ENCODE assay signal across 24 cellular contexts in genomic region chr6:10588562-10589428, GRCh38.
DNase-seq lines count a peak whose midpoint lies in the region; ATAC-seq and TF ChIP-seq lines count a peak whose summit lies in the region.
"Had no signal": no experiment of that assay in that cellular context is flagged by ENCODE, and none has a peak within 500 bp of the region (broad histone marks: within the 10 kb centered on the region; RNA-seq: fewer than 3 reads in every experiment).

No MANE protein-coding gene starts in this region.

- peak overlapping the region; percentile 96 for H3K27ac ChIP-seq in cardiac muscle cell
- H3K27ac ChIP-seq in IMR-90 (ENCODE audit: insufficient read depth, low read length): no peak overlapping the region
- no peak overlapping the region for H3K27ac ChIP-seq in hepatocyte
- no peak overlapping the region for H3K27ac ChIP-seq in trophoblast cell (ENCODE audit: low read depth, low read length)
- H3K27ac ChIP-seq in vagina: no peak overlapping the region
- H3K27ac ChIP-seq: 22Rv1, RWPE1 had no signal

- no peak overlapping the region for H3K18ac ChIP-seq in IMR-90 (ENCODE audit: low read depth, low read length)
- peak overlapping the region; percentile 47 for H3K18ac ChIP-seq in trophoblast cell (ENCODE audit: low read length)

- H3K9me3 ChIP-seq in cardiac muscle cell (ENCODE audit: low read depth) (no peaks in the 10 kb centered on the region), IMR-90 (ENCODE audit: control insufficient read depth, insufficient read depth, low read length) (no peaks in the 10 kb centered on the region), hepatocyte (ENCODE audit: low read depth) (no peaks in the 10 kb centered on the region), trophoblast cell (ENCODE audit: insufficient read depth, low read depth, low read length) (peaks cover 2% of the 10 kb centered on the region), vagina (no peaks in the 10 kb centered on the region)
- H3K9me3 ChIP-seq: HAP-1 had no signal

- intact Hi-C loops in left ventricle myocardium superior (cut with micrococcal nuclease) (no loop called here), IMR-90 (cut with micrococcal nuclease) (no loop called here), vagina (cut with DNase I) (no loop called here)

- no peak overlapping the region for H3K56ac ChIP-seq in IMR-90 (ENCODE audit: extremely low read depth, insufficient read depth, low read length)

- no TSS peak for BruUV-seq in IMR-90 (replicated peaks; lab: Mats Ljungman, UMichigan)

- no peak overlapping the region for H2AK9ac ChIP-seq in IMR-90 (replicated peaks; ENCODE audit: low read depth, low read length, poor library complexity)

- no peak overlapping the region for H4K8ac ChIP-seq in IMR-90 (ENCODE audit: low read depth in 2 of 2, low read length in 2 of 2)
- no peak overlapping the region for H4K8ac ChIP-seq in trophoblast cell (ENCODE audit: low read depth, low read length)

- H3K27me3 ChIP-seq in cardiac muscle cell: no peaks in the 10 kb centered on the region
- no peaks in the 10 kb centered on the region for H3K27me3 ChIP-seq in IMR-90 (ENCODE audit: control insufficient read depth, insufficient read depth, low read length)
- no peaks in the 10 kb centered on the region for H3K27me3 ChIP-seq in hepatocyte
- H3K27me3 ChIP-seq in trophoblast cell (ENCODE audit: insufficient read depth, low read length): no peaks in the 10 kb centered on the region
- no peaks in the 10 kb centered on the region for H3K27me3 ChIP-seq in vagina

- no peak overlapping the region for H3K23ac ChIP-seq in IMR-90 (ENCODE audit: low read depth, low read length)
- peak overlapping the region; percentile 4 for H3K23ac ChIP-seq in trophoblast cell (ENCODE audit: low read length)

- peak overlapping the region; percentile 13 for H2BK12ac ChIP-seq in trophoblast cell (ENCODE audit: low read length)

- no peak for TF ChIP-seq CTCF in cardiac muscle cell (IDR thresholded peaks at IDR 0.05; ENCODE audit: low read depth, low read length)
- TF ChIP-seq CTCF in IMR-90 (conservative IDR thresholded peaks at IDR 0.05; ENCODE audit: low read depth, low read length): no peak
- TF ChIP-seq CTCF in hepatocyte (IDR thresholded peaks at IDR 0.05; ENCODE audit: poor library complexity): no peak
- TF ChIP-seq CTCF in vagina (IDR thresholded peaks at IDR 0.05): no peak

- no peak for TF ChIP-seq POLR2A in IMR-90 (IDR thresholded peaks at IDR 0.05; ENCODE audit: low read depth, low read length)
- TF ChIP-seq POLR2A in vagina (IDR thresholded peaks at IDR 0.05): no peak

- H3K4me2 ChIP-seq in IMR-90 (ENCODE audit: low read depth, low read length) (no peak overlapping the region), hepatocyte (peak overlapping the region; percentile 25), trophoblast cell (ENCODE audit: low read length) (peak overlapping the region; percentile 22)

- H2BK120ac ChIP-seq in IMR-90 (ENCODE audit: low read depth, low read length): no peak overlapping the region
- H2BK120ac ChIP-seq in trophoblast cell (ENCODE audit: insufficient read depth, low read length, poor library complexity): no peak overlapping the region

- 87% methylated on average over 5 of the region's 7 CpGs; no CpG with 5 or more reads in 1 of the 2 experiments for WGBS in IMR-90 (ENCODE audit: extremely low coverage in 2 of 2, insufficient read length in 1 of 2), 2 experiments
- WGBS in hepatocyte (ENCODE audit: low lambda C conversion rate, missing lambda C conversion rate): 86% methylated on average over 5 of the region's 7 CpGs
- 100% methylated on average over 3 of the region's 7 CpGs for WGBS in trophoblast cell (ENCODE audit: extremely low coverage, insufficient coverage, insufficient read length)

- H3K9ac ChIP-seq in IMR-90 (ENCODE audit: low read depth, low read length) (no peak overlapping the region), trophoblast cell (ENCODE audit: low read length) (no peak overlapping the region)

- in situ Hi-C loops in IMR-90 (cut with MboI; ENCODE audit: low sequenced_read_pairs): no loop called here

- H3K14ac ChIP-seq in IMR-90 (replicated peaks; ENCODE audit: low read depth, low read length) (no peak overlapping the region), trophoblast cell (ENCODE audit: low read length) (peak overlapping the region; percentile 16)

- H3K79me2 ChIP-seq in hepatocyte (peaks cover 61% of the 10 kb centered on the region), trophoblast cell (ENCODE audit: control insufficient read depth, insufficient read depth, low read length, poor library complexity) (peaks cover 6% of the 10 kb centered on the region)

- H3K36me3 ChIP-seq in cardiac muscle cell (no peaks in the 10 kb centered on the region), IMR-90 (ENCODE audit: control insufficient read depth, insufficient read depth, low read length) (no peaks in the 10 kb centered on the region), hepatocyte (replicated peaks; ENCODE audit: insufficient read depth, low read depth) (no peaks in the 10 kb centered on the region), trophoblast cell (ENCODE audit: control insufficient read depth in 1 of 2, insufficient read depth in 2 of 2, low read length in 2 of 2) (no peaks in the 10 kb centered on the region), vagina (no peaks in the 10 kb centered on the region)
- H3K36me3 ChIP-seq: HAP-1 had no signal

- no peaks in the 10 kb centered on the region for H3K9me2 ChIP-seq in hepatocyte (replicated peaks; ENCODE audit: insufficient read depth)

- TF ChIP-seq RAD21 in IMR-90 (IDR thresholded peaks at IDR 0.05; ENCODE audit: low read length): no peak

- H3K4me1 ChIP-seq in cardiac muscle cell (ENCODE audit: low read depth) (peaks cover 34% of the 10 kb centered on the region), IMR-90 (ENCODE audit: control insufficient read depth, insufficient read depth, low read length) (no peaks in the 10 kb centered on the region), hepatocyte (ENCODE audit: insufficient read depth) (peaks cover 31% of the 10 kb centered on the region), trophoblast cell (ENCODE audit: control insufficient read depth in 1 of 2, insufficient read depth in 2 of 2, low read length in 2 of 2) (peaks cover 18 to 34% of the 10 kb centered on the region in 2 experiments), vagina (no peaks in the 10 kb centered on the region)

- H3K4me3 ChIP-seq in cardiac muscle cell: peak overlapping the region; percentile 43
- H3K4me3 ChIP-seq in IMR-90 (ENCODE audit: insufficient read depth, low read depth, low read length): no peak overlapping the region
- no peak overlapping the region for H3K4me3 ChIP-seq in hepatocyte
- H3K4me3 ChIP-seq in trophoblast cell (ENCODE audit: low read depth, low read length): peak overlapping the region; percentile 53
- H3K4me3 ChIP-seq in vagina: no peak overlapping the region
- H3K4me3 ChIP-seq: HAP-1 had no signal

- no peaks in the 10 kb centered on the region for H3K79me1 ChIP-seq in IMR-90 (ENCODE audit: low read depth in 1 of 2, low read length in 2 of 2)
- peaks cover 12% of the 10 kb centered on the region for H3K79me1 ChIP-seq in trophoblast cell (ENCODE audit: low read length)

- H4K5ac ChIP-seq in IMR-90 (ENCODE audit: low read depth, low read length): no peak overlapping the region

- H4K20me1 ChIP-seq in IMR-90 (ENCODE audit: insufficient read depth, low read length): no peaks in the 10 kb centered on the region
- no peaks in the 10 kb centered on the region for H4K20me1 ChIP-seq in hepatocyte (ENCODE audit: insufficient read depth, poor library complexity, severe bottlenecking)

- peak overlapping the region; percentile 94 for H2BK5ac ChIP-seq in IMR-90 (ENCODE audit: low read depth, low read length, poor library complexity, severe bottlenecking)
- H2BK5ac ChIP-seq in trophoblast cell (ENCODE audit: low read depth, low read length, poor library complexity): no peak overlapping the region

- no peak overlapping the region for H4K91ac ChIP-seq in IMR-90 (ENCODE audit: insufficient read depth, low read depth, low read length)
- H4K91ac ChIP-seq in trophoblast cell (ENCODE audit: low read depth, low read length): no peak overlapping the region

- H2BK20ac ChIP-seq in IMR-90 (ENCODE audit: low read depth, low read length): no peak overlapping the region

- CTCF ChIA-PET in IMR-90 (lab: Yijun Ruan, JAX): interaction anchor here (0.5 kb wide), 1 partner anchor 1109 kb away, joined by 3 read pairs; no protein-coding TSS in a partner anchor

- H2BK15ac ChIP-seq in IMR-90 (ENCODE audit: low read depth, low read length): no peak overlapping the region

- H2AK5ac ChIP-seq in IMR-90 (ENCODE audit: low read depth, low read length) (no peak overlapping the region; the same call in 1 of the 2 replicates), trophoblast cell (ENCODE audit: low read length) (peak overlapping the region; percentile 17)

- H3K4ac ChIP-seq in IMR-90 (ENCODE audit: low read depth, low read length) (no peak overlapping the region), trophoblast cell (ENCODE audit: low read depth, low read length) (peak overlapping the region; percentile 23)

- H2AFZ ChIP-seq in IMR-90 (replicated peaks; ENCODE audit: low read length, poor library complexity) (no peak overlapping the region), hepatocyte (no peak overlapping the region), trophoblast cell (ENCODE audit: insufficient read depth, low read length, poor library complexity) (no peak overlapping the region)

- dilution Hi-C loops in IMR-90 (cut with HindIII; ENCODE audit: low sequenced_read_pairs, unreplicated experiment): no loop called here

- ATAC-seq in left ventricle myocardium superior (no peak), IMR-90 (ENCODE audit: low read depth) (no peak)

- no peak overlapping the region for H4K12ac ChIP-seq in trophoblast cell (ENCODE audit: low read depth, low read length)

- peaks cover 8% of the 10 kb centered on the region; the same call in 1 of the 2 replicates for H3K9me1 ChIP-seq in IMR-90 (ENCODE audit: insufficient read depth, low read length)

- DNase-seq in cardiac muscle cell (ENCODE audit: low read depth in 1 of 2, low spot score in 1 of 2) (no peak), left ventricle myocardium superior (no peak), IMR-90 (no peak), hepatocyte (ENCODE audit: low spot score) (no peak), trophoblast cell (no peak), HK-2 (ENCODE audit: unreplicated experiment) (no peak), vagina (ENCODE audit: extremely low spot score in 2 of 2) (no peak)
- no peak for DNase-seq in activated effector memory CD4-positive, alpha-beta T cell treated with anti-CD3 and anti-CD28 coated beads, Interleukin-2, amount 50 U/mL, for 16 hours
- DNase-seq: activated CD4-positive, alpha-beta T cell treated with anti-CD3 and anti-CD28 coated beads for 4 hours; activated T-cell treated with anti-CD3 and anti-CD28 coated beads for 4 hours; aorta; Calu3; cortex of kidney; hippocampal formation; Kasumi-1; kidney; mammary epithelial cell; NCI-H1436 treated with DMSO at 0.1 percent for 48 hours; NCI-H446 treated with DMSO at 0.1 percent for 48 hours; posterior cingulate gyrus; stimulated activated naive CD8-positive, alpha-beta T cell treated with anti-CD3 and anti-CD28 coated beads, Interleukin-15, amount 100 ng/mL, for 72 hours had no signal

- POLR2A ChIA-PET in IMR-90 (lab: Charles Lee; ENCODE audit: unreplicated experiment): no interaction called here

TF ChIP-seq in IMR-90, 13 proteins besides CTCF, POLR2A, EP300 and RAD21 (continues in another document):
- TF ChIP-seq RCOR1 (IDR thresholded peaks at IDR 0.05; ENCODE audit: insufficient replicate concordance, low read length): no peak
- no peak for TF ChIP-seq CHD1 (IDR thresholded peaks at IDR 0.05; ENCODE audit: low read depth, low read length)

Comparison
In these comparisons a context has a peak if more than half of its experiments do, and no peak if none do; other contexts are left out.
1. H3K4me3 ChIP-seq: peak in cardiac muscle cell (single experiment) and trophoblast cell (single experiment); none in IMR-90 (single experiment), hepatocyte (single experiment) and vagina (0 of 2).